Comparison of ENCODE assay signal across 1 cellular context in the genomic region with DNA sequence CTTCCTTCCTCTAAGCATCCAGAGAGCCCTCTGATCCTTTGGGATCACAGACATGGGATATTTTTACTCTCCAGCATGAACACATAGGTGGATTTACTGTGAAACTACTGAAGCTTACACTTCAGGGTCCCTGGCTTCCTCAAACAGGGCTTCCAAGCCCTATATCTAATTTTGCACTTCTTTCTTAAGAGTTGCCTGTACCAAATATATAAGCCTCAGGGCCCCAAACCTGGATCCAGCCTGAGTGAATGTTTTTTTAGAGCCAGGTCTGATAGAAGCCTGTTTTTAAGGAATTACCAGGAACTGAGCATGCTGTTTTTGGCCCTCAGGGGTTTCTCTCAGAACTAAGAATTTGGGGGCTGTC.
TF ChIP-seq lines count a peak whose summit lies in the region.

No MANE protein-coding gene starts in this region.

TF ChIP-seq in HEK293, 187 proteins besides CTCF, POLR2A, EP300 and RAD21 (continued from another document):
- no peak for TF ChIP-seq KLF9 (tag by site-specific recombination; IDR thresholded peaks at IDR 0.05; ENCODE audit: low read depth)
- no peak for TF ChIP-seq ZNF133 (tag by site-specific recombination; IDR thresholded peaks at IDR 0.05)
- TF ChIP-seq ZNF843 (tag by site-specific recombination; IDR thresholded peaks at IDR 0.05), result no peak
- TF ChIP-seq ZBTB7A (tag by site-specific recombination; IDR thresholded peaks at IDR 0.05; ENCODE audit: low read depth), result no peak
- no peak for TF ChIP-seq ZNF660 (tag by site-specific recombination; IDR thresholded peaks at IDR 0.05)
- TF ChIP-seq ZNF391 (tag by site-specific recombination; IDR thresholded peaks at IDR 0.05; ENCODE audit: borderline replicate concordance, low read depth), result no peak
- TF ChIP-seq ZNF366 (tag by site-specific recombination; conservative IDR thresholded peaks at IDR 0.05), result no peak
- TF ChIP-seq, protein P1, sequence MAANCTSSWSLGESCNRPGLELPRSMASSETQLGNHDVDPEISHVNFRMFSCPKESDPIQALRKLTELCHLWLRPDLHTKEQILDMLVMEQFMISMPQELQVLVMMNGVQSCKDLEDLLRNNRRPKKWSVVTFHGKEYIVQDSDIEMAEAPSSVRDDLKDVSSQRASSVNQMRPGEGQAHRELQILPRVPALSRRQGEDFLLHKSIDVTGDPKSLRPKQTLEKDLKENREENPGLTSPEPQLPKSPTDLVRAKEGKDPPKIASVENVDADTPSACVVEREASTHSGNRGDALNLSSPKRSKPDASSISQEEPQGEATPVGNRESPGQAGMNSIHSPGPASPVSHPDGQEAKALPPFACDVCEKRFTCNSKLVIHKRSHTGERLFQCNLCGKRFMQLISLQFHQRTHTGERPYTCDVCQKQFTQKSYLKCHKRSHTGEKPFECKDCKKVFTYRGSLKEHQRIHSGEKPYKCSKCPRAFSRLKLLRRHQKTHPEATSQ (tag by site-specific recombination; IDR thresholded peaks at IDR 0.05), result no peak
TF ChIP-seq in HEK293: peak in this region for 0.
